11 cellular contexts compared by ENCODE assay signal in genomic region chr10:3972460-3973366, GRCh38.
DNase-seq lines count a peak whose midpoint lies in the region; ATAC-seq, FAIRE-seq and TF ChIP-seq lines count a peak whose summit lies in the region.
"Had no signal": no experiment of that assay in that cellular context is flagged by ENCODE, and none has a peak within 500 bp of the region (broad histone marks: within the 10 kb centered on the region; RNA-seq: fewer than 3 reads in every experiment).

No MANE protein-coding gene starts in this region.

- no peaks in the 10 kb centered on the region for H3K9me3 Mint-ChIP-seq in MCF 10A (ENCODE audit: unreplicated experiment)
- H3K9me3 Mint-ChIP-seq in activated naive CD8-positive, alpha-beta T cell treated with anti-CD3 and anti-CD28 coated beads, Interleukin-2, amount 10 ng/mL, durations not matched to agents 7 days and 5 days: peaks cover 6% of the 10 kb centered on the region
- H3K9me3 Mint-ChIP-seq in naive thymus-derived CD8-positive, alpha-beta T cell: no peaks in the 10 kb centered on the region

- H3K27me3 ChIP-seq in breast epithelium: no peaks in the 10 kb centered on the region
- no peaks in the 10 kb centered on the region for H3K27me3 ChIP-seq in aorta (ENCODE audit: control insufficient read depth in 1 of 2, insufficient read depth in 2 of 2, low read length in 1 of 2)

- H3K9me3 ChIP-seq in breast epithelium (no peaks in the 10 kb centered on the region), aorta (ENCODE audit: control insufficient read depth, low read length) (peaks cover under 1% of the 10 kb centered on the region)

- ATAC-seq in activated naive CD8-positive, alpha-beta T cell treated with anti-CD3 and anti-CD28 coated beads, Interleukin-2, amount 10 ng/mL, durations not matched to agents 7 days and 5 days (ENCODE audit: low read depth): peak; percentile 89
- peak; percentile 86 to 87 for ATAC-seq in naive thymus-derived CD8-positive, alpha-beta T cell
- ATAC-seq in aorta (ENCODE audit: low FRiP score): no peak
- ATAC-seq in HG02798 (IDR thresholded peaks at IDR 0.05; ENCODE audit: poor library complexity, unreplicated experiment): no peak
- no peak for ATAC-seq in GM19023 (IDR thresholded peaks at IDR 0.05; ENCODE audit: unreplicated experiment)

- TF ChIP-seq CTCF in breast epithelium (IDR thresholded peaks at IDR 0.05): no peak
- no peak for TF ChIP-seq CTCF in MCF 10A (IDR thresholded peaks at IDR 0.05; ENCODE audit: unreplicated experiment)

- H3K4me3 Mint-ChIP-seq in MCF 10A (ENCODE audit: unreplicated experiment): no peak overlapping the region
- H3K4me3 Mint-ChIP-seq in activated naive CD8-positive, alpha-beta T cell treated with anti-CD3 and anti-CD28 coated beads, Interleukin-2, amount 10 ng/mL, durations not matched to agents 7 days and 5 days: peak overlapping the region; percentile 82
- H3K4me3 Mint-ChIP-seq in naive thymus-derived CD8-positive, alpha-beta T cell: peak overlapping the region; percentile 60 to 87 (median 80)

- FAIRE-seq in GM12892 (lab: Jason Lieb, UNC): no peak
- FAIRE-seq: islet of Langerhans had no signal

- CTCF ChIA-PET in MCF 10A (lab: Yijun Ruan, JAX): no interaction called here

- H3K27ac ChIP-seq in breast epithelium: peak overlapping the region; percentile 67 to 73
- peak overlapping the region; percentile 36 to 41 for H3K27ac ChIP-seq in aorta (ENCODE audit: low read depth in 1 of 2, low read length in 2 of 2)

- no peak overlapping the region for H3K4me3 ChIP-seq in breast epithelium
- H3K4me3 ChIP-seq in aorta (ENCODE audit: low read length in 2 of 2): no peak overlapping the region

- no peak overlapping the region for H3K27ac Mint-ChIP-seq in MCF 10A (ENCODE audit: low read depth, unreplicated experiment)
- H3K27ac Mint-ChIP-seq in activated naive CD8-positive, alpha-beta T cell treated with anti-CD3 and anti-CD28 coated beads, Interleukin-2, amount 10 ng/mL, durations not matched to agents 7 days and 5 days: peak overlapping the region; percentile 96
- peak overlapping the region; percentile 78 to 98 (median 94) for H3K27ac Mint-ChIP-seq in naive thymus-derived CD8-positive, alpha-beta T cell

- no peaks in the 10 kb centered on the region for H3K27me3 Mint-ChIP-seq in MCF 10A (ENCODE audit: insufficient read depth, unreplicated experiment)
- H3K27me3 Mint-ChIP-seq in activated naive CD8-positive, alpha-beta T cell treated with anti-CD3 and anti-CD28 coated beads, Interleukin-2, amount 10 ng/mL, durations not matched to agents 7 days and 5 days: no peaks in the 10 kb centered on the region
- H3K27me3 Mint-ChIP-seq in naive thymus-derived CD8-positive, alpha-beta T cell: no peaks in the 10 kb centered on the region

- 5 to 9% methylated on average over 5 of the region's 5 CpGs for WGBS in aorta, 2 donors

- no peaks in the 10 kb centered on the region for H3K36me3 ChIP-seq in breast epithelium
- no peaks in the 10 kb centered on the region for H3K36me3 ChIP-seq in aorta (ENCODE audit: control insufficient read depth in 1 of 2, insufficient read depth in 2 of 2, low read length in 1 of 2)

- POLR2A ChIA-PET in MCF 10A (lab: Yijun Ruan, JAX): interaction anchor here (1.2 kb wide), 1 partner anchor 12 kb away, joined by 3 read pairs; no protein-coding TSS in a partner anchor
- POLR2A ChIA-PET in activated naive CD8-positive, alpha-beta T cell treated with anti-CD3 and anti-CD28 coated beads, Interleukin-2, amount 10 ng/mL, durations not matched to agents 7 days and 5 days (lab: Charles Lee): interaction anchor here (0.9 to 7.1 kb wide), 13 partner anchors 11 to 197 kb away, joined by 3 to 114 read pairs (median 7); partner anchors contain the start of gene KLF6
- POLR2A ChIA-PET in naive thymus-derived CD8-positive, alpha-beta T cell (lab: Charles Lee): interaction anchor here (1.7 to 3.8 kb wide), 5 partner anchors 13 to 191 kb away, joined by 4 to 23 read pairs (median 7); partner anchors contain the start of gene KLF6

- BruUV-seq in MCF 10A (replicated peaks; lab: Mats Ljungman, UMichigan): no TSS peak

- intact Hi-C loops in breast epithelium (cut with DNase I; ENCODE audit: low total_unique reads) (no loop called here), MCF 10A (cut with micrococcal nuclease) (no loop called here), aorta (cut with DNase I) (no loop called here)

- H3K36me3 Mint-ChIP-seq in MCF 10A (ENCODE audit: insufficient read depth, unreplicated experiment): no peaks in the 10 kb centered on the region
- peaks cover 37% of the 10 kb centered on the region for H3K36me3 Mint-ChIP-seq in activated naive CD8-positive, alpha-beta T cell treated with anti-CD3 and anti-CD28 coated beads, Interleukin-2, amount 10 ng/mL, durations not matched to agents 7 days and 5 days
- no peaks in the 10 kb centered on the region for H3K36me3 Mint-ChIP-seq in naive thymus-derived CD8-positive, alpha-beta T cell

- no peaks in the 10 kb centered on the region for H3K4me1 Mint-ChIP-seq in MCF 10A (ENCODE audit: insufficient read depth, unreplicated experiment)
- peaks cover 50% of the 10 kb centered on the region for H3K4me1 Mint-ChIP-seq in activated naive CD8-positive, alpha-beta T cell treated with anti-CD3 and anti-CD28 coated beads, Interleukin-2, amount 10 ng/mL, durations not matched to agents 7 days and 5 days
- peaks cover 23 to 50% (median 42%) of the 10 kb centered on the region in 4 donors for H3K4me1 Mint-ChIP-seq in naive thymus-derived CD8-positive, alpha-beta T cell

- DNase-seq in breast epithelium (ENCODE audit: low spot score in 2 of 2): no peak
- no peak for DNase-seq in MCF 10A (ENCODE audit: unreplicated experiment)
- no peak for DNase-seq in activated naive CD8-positive, alpha-beta T cell treated with anti-CD3 and anti-CD28 coated beads, Interleukin-2, amount 10 ng/mL, durations not matched to agents 7 days and 5 days
- DNase-seq in naive thymus-derived CD8-positive, alpha-beta T cell: peak in 2 of 10 donors; percentile 20 to 35
- DNase-seq in aorta: no peak
- no peak for DNase-seq in GM12892 (ENCODE audit: insufficient read length)
- DNase-seq: effector CD8-positive, alpha-beta T cell; NCI-H2029 treated with DMSO at 0.1 percent for 48 hours had no signal

- H3K4me1 ChIP-seq in breast epithelium: no peaks in the 10 kb centered on the region
- H3K4me1 ChIP-seq in aorta (ENCODE audit: control insufficient read depth in 1 of 2, insufficient read depth in 2 of 2, low read length in 2 of 2): peaks cover 0 to 3% of the 10 kb centered on the region in 2 donors

- TF ChIP-seq POLR2A in breast epithelium (IDR thresholded peaks at IDR 0.05) (no peak), GM12892 (IDR thresholded peaks at IDR 0.05; ENCODE audit: low read depth, low read length) (no peak)

Comparison
In these comparisons a context has a peak if more than half of its experiments do, and no peak if none do; other contexts are left out.
1. ATAC-seq: peak in activated naive CD8-positive, alpha-beta T cell treated with anti-CD3 and anti-CD28 coated beads, Interleukin-2, amount 10 ng/mL, durations not matched to agents 7 days and 5 days (single experiment) and naive thymus-derived CD8-positive, alpha-beta T cell (2 of 2); none in aorta (single experiment), HG02798 (single experiment) and GM19023 (single experiment).